In genomic region chr3:174325834-174326705, GRCh38 we compare ENCODE assay signal across 18 cellular contexts.
DNase-seq lines count a peak whose midpoint lies in the region; ATAC-seq and TF ChIP-seq lines count a peak whose summit lies in the region.
"Had no signal": no experiment of that assay in that cellular context is flagged by ENCODE, and none has a peak within 500 bp of the region (broad histone marks: within the 10 kb centered on the region; RNA-seq: fewer than 3 reads in every experiment).

No MANE protein-coding gene starts in this region.

- no peaks in the 10 kb centered on the region for H3K27me3 ChIP-seq in neuron (ENCODE audit: insufficient read depth, low read length)
- H3K27me3 ChIP-seq: BLaER1 treated with 17β-estradiol and CSF1 and Interleukin-3, amounts not matched to agents 10 nM and 100 nM; esophagus muscularis mucosa; neutrophil had no signal

- no peak overlapping the region for H3K27ac Mint-ChIP-seq in mesothelial cell of epicardium
- H3K27ac Mint-ChIP-seq: activated naive CD8-positive, alpha-beta T cell treated with anti-CD3 and anti-CD28 coated beads, Interleukin-2, amount 50 U/mL, for 24 hours; T-helper 1 cell treated with Interleukin-12 subunit alpha and Interleukin-12 subunit beta and Interleukin-4 antibody, amounts not matched to agents 30 μg/mL and 1 μg/mL, for 36 hours had no signal

- peaks cover 12% of the 10 kb centered on the region for H3K9me3 Mint-ChIP-seq in mesothelial cell of epicardium

- TF ChIP-seq CTCF in AG09319 (IDR thresholded peaks at IDR 0.05; ENCODE audit: low read depth, low read length) (peak; percentile 36), choroid plexus epithelial cell (conservative IDR thresholded peaks at IDR 0.05; ENCODE audit: low read depth, low read length) (no peak), mesothelial cell of epicardium (IDR thresholded peaks at IDR 0.05; ENCODE audit: unreplicated experiment) (no peak)

- H3K36me3 ChIP-seq in neuron (ENCODE audit: insufficient read depth, low read length), result no peaks in the 10 kb centered on the region
- H3K36me3 ChIP-seq: BLaER1 treated with 17β-estradiol and CSF1 and Interleukin-3, amounts not matched to agents 10 nM and 100 nM; esophagus muscularis mucosa; neutrophil had no signal

- DNase-seq in AG09319 (ENCODE audit: extremely low read depth, low read depth) (peak; percentile 72), LHCN-M2 (ENCODE audit: low read depth) (peak; percentile 49), choroid plexus epithelial cell (ENCODE audit: low read depth) (peak; percentile 38), SIG-M5 (lab: John Stamatoyannopoulos, UW) (no peak), mesothelial cell of epicardium (ENCODE audit: low spot score in 2 of 2, unreplicated experiment in 2 of 2) (no peak), mucosa of gallbladder (ENCODE audit: low spot score) (no peak)
- DNase-seq: activated CD4-positive, alpha-beta T cell treated with anti-CD3 and anti-CD28 coated beads for 4 hours; activated naive CD8-positive, alpha-beta T cell treated with anti-CD3 and anti-CD28 coated beads, Interleukin-2, amount 50 U/mL, for 24 hours; DND-41; NCI-H187; NCI-H82 had no signal

- no peaks in the 10 kb centered on the region for H3K27me3 Mint-ChIP-seq in mesothelial cell of epicardium (ENCODE audit: low read depth)
- H3K27me3 Mint-ChIP-seq: activated naive CD8-positive, alpha-beta T cell treated with anti-CD3 and anti-CD28 coated beads, Interleukin-2, amount 50 U/mL, for 24 hours had no signal

- H3K9me3 ChIP-seq in neuron (ENCODE audit: low read length), result no peaks in the 10 kb centered on the region
- H3K9me3 ChIP-seq: neutrophil had no signal

- ATAC-seq in GM18873 (IDR thresholded peaks at IDR 0.05; ENCODE audit: low FRiP score, unreplicated experiment), result no peak
- ATAC-seq: activated naive CD8-positive, alpha-beta T cell treated with anti-CD3 and anti-CD28 coated beads, Interleukin-2, amount 50 U/mL, for 24 hours had no signal

- H3K4me3 ChIP-seq in choroid plexus epithelial cell (ENCODE audit: low read depth, low read length) (no peak overlapping the region), neuron (ENCODE audit: low read length) (no peak overlapping the region)
- H3K4me3 ChIP-seq: BLaER1 treated with 17β-estradiol and CSF1 and Interleukin-3, amounts not matched to agents 10 nM and 100 nM; coronary artery; esophagus muscularis mucosa had no signal

- peaks cover 7% of the 10 kb centered on the region for H3K4me1 Mint-ChIP-seq in mesothelial cell of epicardium
- H3K4me1 Mint-ChIP-seq: activated naive CD8-positive, alpha-beta T cell treated with anti-CD3 and anti-CD28 coated beads, Interleukin-2, amount 50 U/mL, for 24 hours had no signal

- peaks cover 8% of the 10 kb centered on the region for H3K4me1 ChIP-seq in neuron (ENCODE audit: insufficient read depth, low read length)

- no peaks in the 10 kb centered on the region for H3K36me3 Mint-ChIP-seq in mesothelial cell of epicardium

- H2AFZ ChIP-seq in neuron (ENCODE audit: low read depth, low read length), result peak overlapping the region; percentile 46

- H3K4me3 Mint-ChIP-seq in mesothelial cell of epicardium, result no peak overlapping the region
- H3K4me3 Mint-ChIP-seq: activated naive CD8-positive, alpha-beta T cell treated with anti-CD3 and anti-CD28 coated beads, Interleukin-2, amount 50 U/mL, for 24 hours; T-helper 1 cell treated with Interleukin-12 subunit alpha and Interleukin-12 subunit beta and Interleukin-4 antibody, amounts not matched to agents 30 μg/mL and 1 μg/mL, for 36 hours had no signal

Comparison
In these comparisons a context has a peak if more than half of its experiments do, and no peak if none do; other contexts are left out.
1. DNase-seq: peak in AG09319 (single experiment), LHCN-M2 (single experiment) and choroid plexus epithelial cell (single experiment); none in SIG-M5 (single experiment), mesothelial cell of epicardium (0 of 2) and mucosa of gallbladder (single experiment).